In the genomic region with DNA sequence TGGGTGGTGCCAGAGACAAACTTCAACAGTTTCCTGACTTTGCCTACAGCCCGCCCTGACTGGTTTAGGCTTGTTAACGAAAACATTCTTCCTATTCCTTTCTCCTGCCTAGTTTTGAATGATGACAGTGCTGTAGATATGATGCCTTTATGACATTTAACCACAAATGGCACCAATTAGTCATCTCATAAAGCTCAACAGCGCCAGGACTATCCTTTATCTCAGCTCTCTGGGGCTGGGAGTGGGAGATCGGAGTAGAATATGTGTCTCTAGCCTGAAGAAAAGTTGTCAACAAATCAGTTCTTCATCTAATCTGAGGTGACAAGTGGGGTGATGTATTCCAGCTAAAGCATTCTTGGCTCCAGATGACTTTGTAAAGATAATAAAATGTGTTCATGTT, we compare ENCODE assay signal across 14 cellular contexts.
DNase-seq lines count a peak whose midpoint lies in the region; ATAC-seq, FAIRE-seq and TF ChIP-seq lines count a peak whose summit lies in the region.
"Had no signal": no experiment of that assay in that cellular context is flagged by ENCODE, and none has a peak within 500 bp of the region (broad histone marks: within the 10 kb centered on the region; RNA-seq: fewer than 3 reads in every experiment).

No MANE protein-coding gene starts in this region.

- H3K27ac ChIP-seq in K562 (ENCODE audit: extremely low read depth, low read depth, low read length), result no peak overlapping the region
- no peak overlapping the region for H3K27ac ChIP-seq in stomach
- H3K27ac ChIP-seq: cardiac muscle cell had no signal

- DNase-seq in A172 (ENCODE audit: low spot score), result peak; percentile 48
- DNase-seq in HT1080 (ENCODE audit: low read depth), result peak; percentile 43
- DNase-seq in K562 (ENCODE audit: extremely low read depth in 1 of 4, low spot score in 3 of 4), result no peak
- DNase-seq in left colon, result no peak
- DNase-seq in activated naive CD4-positive, alpha-beta T cell treated with anti-CD3 and anti-CD28 coated beads, Interleukin-2, amount 50 U/mL, for 16 hours, result no peak
- no peak for DNase-seq in stomach
- no peak for DNase-seq in iPS-NIHi7 (ENCODE audit: extremely low spot score)
- no peak for DNase-seq in posterior vena cava (ENCODE audit: low spot score)
- DNase-seq: activated CD4-positive, alpha-beta T cell treated with anti-CD3 and anti-CD28 coated beads for 36 hours; activated T-cell treated with anti-CD3 and anti-CD28 coated beads, Interleukin-2, amount 50 U/mL, for 72 hours; nucleus accumbens; T-cell had no signal

- TF ChIP-seq RAD21 in K562 (CRISPR knock-in tag; conservative IDR thresholded peaks at IDR 0.05 in 1 of 2, IDR thresholded peaks at IDR 0.05 in 1 of 2), result no peak

- no peaks in the 10 kb centered on the region for H3K9me1 ChIP-seq in K562 (ENCODE audit: control insufficient read depth, insufficient read depth, low read length)

- no TSS peak for BruUV-seq in K562 (replicated peaks; lab: Mats Ljungman, UMichigan)

- no peaks in the 10 kb centered on the region; a peak in 1 of 5 replicates for H3K4me1 ChIP-seq in K562 (replicated peaks in 1 of 2; ENCODE audit: control insufficient read depth in 2 of 2, insufficient read depth in 2 of 2, low read length in 2 of 2)
- no peaks in the 10 kb centered on the region for H3K4me1 ChIP-seq in stomach

- H2AFZ ChIP-seq in K562 (ENCODE audit: low read depth, low read length), result no peak overlapping the region

- no peaks in the 10 kb centered on the region for H3K36me3 ChIP-seq in K562 (ENCODE audit: control insufficient read depth, insufficient read depth, low read length)
- no peaks in the 10 kb centered on the region for H3K36me3 ChIP-seq in stomach
- H3K36me3 ChIP-seq: cardiac muscle cell had no signal

- no peak for TF ChIP-seq POLR2A in K562 (conservative IDR thresholded peaks at IDR 0.05)
- TF ChIP-seq POLR2A in stomach (IDR thresholded peaks at IDR 0.05), result no peak

- in situ Hi-C loops in K562 (cut with MboI), result no loop called here

- H3K4me2 ChIP-seq in K562 (ENCODE audit: insufficient read depth, low read length), result no peak overlapping the region

- POLR2A ChIA-PET in K562 (lab: Yijun Ruan, JAX), result no interaction called here

- TF ChIP-seq CTCF in K562 (IDR thresholded peaks at IDR 0.05 in 2 of 3, conservative IDR thresholded peaks at IDR 0.05 in 1 of 3; ENCODE audit: insufficient read depth in 2 of 3, low read depth in 1 of 3, low read length in 3 of 3) (no peak), stomach (IDR thresholded peaks at IDR 0.05) (no peak)

- no peaks in the 10 kb centered on the region for H4K20me1 ChIP-seq in K562 (replicated peaks; ENCODE audit: control insufficient read depth, insufficient read depth, low read length)

- no peaks in the 10 kb centered on the region for H3K9me3 ChIP-seq in K562 (replicated peaks; ENCODE audit: control insufficient read depth, insufficient read depth, low read depth, low read length)
- no peaks in the 10 kb centered on the region for H3K9me3 ChIP-seq in stomach

- no peak overlapping the region for H3K9ac ChIP-seq in K562 (ENCODE audit: insufficient read depth in 1 of 2, low read depth in 2 of 2, low read length in 2 of 2)

- ATAC-seq in K562 (no peak), left colon (peak; percentile 48)
- ATAC-seq: activated CD4-positive, alpha-beta T cell treated with anti-CD3 and anti-CD28 coated beads for 36 hours; activated T-cell treated with anti-CD3 and anti-CD28 coated beads, Interleukin-2, amount 50 U/mL, for 72 hours; T-cell had no signal

- H3K4me3 ChIP-seq in K562, result no peak overlapping the region
- no peak overlapping the region for H3K4me3 ChIP-seq in stomach
- H3K4me3 ChIP-seq: cardiac muscle cell, lung had no signal

- CTCF ChIA-PET in K562 (lab: Yijun Ruan, JAX; ENCODE audit: low intra/inter-chr PET ratio), result no interaction called here

- H3K27me3 ChIP-seq in K562 (ENCODE audit: control insufficient read depth in 2 of 2, insufficient read depth in 2 of 2, low read length in 2 of 2) (no peaks in the 10 kb centered on the region), stomach (no peaks in the 10 kb centered on the region)
- H3K27me3 ChIP-seq: cardiac muscle cell had no signal

- intact Hi-C loops in K562 (cut with micrococcal nuclease), result no loop called here
- intact Hi-C loops in left colon (cut with DNase I, micrococcal nuclease), result no loop called here
- intact Hi-C loops in stomach (cut with DNase I; ENCODE audit: low total_unique reads), result no loop called here
- intact Hi-C loops in posterior vena cava (cut with DNase I), result no loop called here

- FAIRE-seq in K562 (lab: Jason Lieb, UNC), result no peak

- TF ChIP-seq EP300 in K562 (IDR thresholded peaks at IDR 0.05; ENCODE audit: low read length), result no peak
- no peak for TF ChIP-seq EP300 in stomach (IDR thresholded peaks at IDR 0.05)

- WGBS in K562 (ENCODE audit: insufficient coverage, low coverage, missing lambda C conversion rate), result 0% methylated on average over 3 of the region's 4 CpGs
- 82 to 94% (median 90%) methylated on average over 4 of the region's 4 CpGs for WGBS in stomach, 5 donors

- no peaks in the 10 kb centered on the region for H3K79me2 ChIP-seq in K562 (ENCODE audit: control insufficient read depth, insufficient read depth, low read length)

TF ChIP-seq in K562, 482 proteins besides CTCF, POLR2A, EP300 and RAD21:
- TF ChIP-seq CBFA2T2 (conservative IDR thresholded peaks at IDR 0.05) (peak; percentile 49), CBFA2T3 (IDR thresholded peaks at IDR 0.05) (peak; percentile 62), TAL1 (IDR thresholded peaks at IDR 0.05) (peak; percentile 23; the same call in 1 of the 2 replicates), JUND (IDR thresholded peaks at IDR 0.05; ENCODE audit: borderline replicate concordance, low read depth, low read length) (no peak), JUND (tag; IDR thresholded peaks at IDR 0.05; ENCODE audit: borderline replicate concordance, low read depth, low read length) (peak; percentile 34; the same call in 1 of the 3 replicates), FOXA3 (CRISPR knock-in tag; conservative IDR thresholded peaks at IDR 0.05 in 1 of 2, IDR thresholded peaks at IDR 0.05 in 1 of 2) (no peak), SUPT5H (IDR thresholded peaks at IDR 0.05) (no peak), TCF3 (CRISPR knock-in tag; IDR thresholded peaks at IDR 0.05) (0 out of 2 replicates have a peak, but pooled peaks have one; percentile 22), MEIS2 (IDR thresholded peaks at IDR 0.05; ENCODE audit: partially characterized antibody) (peak; percentile 49), RHOXF2B (CRISPR knock-in tag; conservative IDR thresholded peaks at IDR 0.05) (no peak), KDM1A (IDR thresholded peaks at IDR 0.05) (peak; percentile 50 to 61; a peak in 2 of 4 replicates), TEAD4 (IDR thresholded peaks at IDR 0.05; ENCODE audit: low read length) (peak; percentile 67), TEAD4 (CRISPR knock-in tag; IDR thresholded peaks at IDR 0.05; ENCODE audit: borderline replicate concordance) (no peak), FOSL1 (tag; conservative IDR thresholded peaks at IDR 0.05) (peak; percentile 75), HMBOX1 (IDR thresholded peaks at IDR 0.05) (0 out of 2 replicates have a peak, but pooled peaks have one; percentile 34)

Comparison
In these comparisons a context has a peak if more than half of its experiments do, and no peak if none do; other contexts are left out.
1. DNase-seq: peak in A172 (single experiment) and HT1080 (single experiment); none in K562 (0 of 4), left colon (0 of 2), activated naive CD4-positive, alpha-beta T cell treated with anti-CD3 and anti-CD28 coated beads, Interleukin-2, amount 50 U/mL, for 16 hours (single experiment), stomach (single experiment), iPS-NIHi7 (single experiment) and posterior vena cava (single experiment).